ENCODE assay signal across 10 cellular contexts in the genomic region with DNA sequence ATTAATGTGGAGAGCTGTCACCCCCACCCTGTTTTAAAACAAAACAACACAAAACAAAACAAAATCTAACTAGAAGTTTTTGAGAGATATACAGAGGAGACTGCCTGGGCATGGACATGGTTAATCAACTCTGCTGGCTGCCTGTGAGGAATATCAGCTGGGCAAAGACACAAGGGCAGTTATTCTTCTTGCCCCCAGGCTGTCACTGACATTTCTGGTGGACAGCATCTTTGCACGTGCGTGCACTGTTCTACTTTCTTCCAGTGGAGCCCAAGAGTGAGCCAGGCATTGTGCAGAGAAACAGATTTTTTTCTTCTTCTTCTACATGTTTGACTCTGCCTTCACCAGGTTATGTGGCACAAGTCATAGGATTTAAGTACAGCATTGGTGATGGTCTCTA. TPM values are rescaled to one million over a fixed set of nuclear protein-coding genes. Genes with fewer than 3 reads are reported as not detected.
"Had no signal": no experiment of that assay in that cellular context is flagged by ENCODE, and none has a peak within 500 bp of the region (broad histone marks: within the 10 kb centered on the region; RNA-seq: fewer than 3 reads in every experiment).

No MANE protein-coding gene starts in this region.

- ATAC-seq: HCT116, HepG2 had no signal

- H3K27ac Mint-ChIP-seq: IgD-negative memory B cell had no signal

- H3K36me3 Mint-ChIP-seq: IgD-negative memory B cell had no signal

- H3K9me3 ChIP-seq: HAP-1 had no signal

- H3K9ac ChIP-seq: GM23248 had no signal

- H3K36me3 ChIP-seq: HAP-1 had no signal

- H3K4me3 ChIP-seq: GM23248, HAP-1 had no signal

- DNase-seq: GM23248, GOT3, H7, KBM-7 had no signal

- H3K4me3 Mint-ChIP-seq: IgD-negative memory B cell had no signal

- H3K9me3 Mint-ChIP-seq: IgD-negative memory B cell had no signal

- H3K27ac ChIP-seq: GM23248, HL-60 had no signal

- H3K4me1 Mint-ChIP-seq: IgD-negative memory B cell had no signal

RNA-seq across cellular contexts. Expression of gene IRS4, which starts 13.8 kb away (rescaled TPM):
- total RNA-seq: GM23248, HepG2, HT1080 had no signal
- polyA plus RNA-seq: GM23248, HepG2, IgD-negative memory B cell had no signal
